In the genomic region with DNA sequence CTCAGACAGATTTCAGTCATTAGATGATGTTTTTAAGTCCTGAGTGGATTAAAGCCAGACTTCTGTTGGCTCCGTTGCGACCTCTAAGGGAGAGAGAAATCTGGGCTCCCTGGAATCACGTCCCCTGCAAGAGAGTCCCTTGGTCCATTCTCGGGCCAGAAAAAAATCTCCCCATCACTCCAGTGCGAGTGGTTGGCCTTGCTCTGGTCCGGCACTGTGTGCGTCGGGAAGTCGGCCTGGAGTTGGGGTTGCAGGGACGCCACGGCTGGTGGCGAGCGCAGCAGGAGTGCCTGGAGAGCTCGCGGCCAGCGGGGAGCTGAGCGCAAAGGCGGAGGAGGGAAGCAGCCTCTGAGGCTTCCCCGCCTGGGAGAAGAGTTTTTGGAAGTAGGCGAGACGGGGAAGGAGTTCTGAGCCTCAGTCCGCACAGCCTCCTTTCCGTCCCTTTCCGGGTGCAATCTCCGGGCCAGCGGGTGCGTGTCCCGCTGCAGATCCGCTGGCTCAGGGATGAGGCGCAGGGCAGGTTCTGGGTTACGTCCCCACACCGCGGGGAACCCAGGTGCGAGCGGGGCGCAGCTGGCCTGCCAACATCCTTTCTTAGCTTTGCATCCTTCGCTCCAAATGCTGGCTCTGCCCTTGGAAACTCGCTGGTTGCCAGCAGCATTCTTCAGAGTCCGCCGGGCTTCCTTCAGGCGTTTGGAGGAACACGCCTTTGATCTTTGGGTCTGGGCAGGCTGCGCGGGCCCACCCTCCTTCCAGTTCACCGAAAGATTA, we compare ENCODE assay signal across 10 cellular contexts. TPM values are rescaled to one million over a fixed set of nuclear protein-coding genes. Genes with fewer than 3 reads are reported as not detected.
DNase-seq lines count a peak whose midpoint lies in the region; FAIRE-seq and TF ChIP-seq lines count a peak whose summit lies in the region.
"Had no signal": no experiment of that assay in that cellular context is flagged by ENCODE, and none has a peak within 500 bp of the region (broad histone marks: within the 10 kb centered on the region; RNA-seq: fewer than 3 reads in every experiment).

No MANE protein-coding gene starts in this region.

- H3K27me3 ChIP-seq in iPS-20b (ENCODE audit: insufficient read depth, low read length) (peaks cover 84% of the 10 kb centered on the region), sigmoid colon (peaks cover 29 to 89% (median 60%) of the 10 kb centered on the region in 3 donors)

- WGBS in sigmoid colon, 2 donors, result 3 to 5% methylated on average over 45 of the region's 45 CpGs

- DNase-seq in GM03348 (ENCODE audit: low spot score) (peak; percentile 59), cardiac fibroblast (ENCODE audit: low read depth in 2 of 2) (peak; percentile 44 to 53), sigmoid colon (peak; percentile 73), cortex of kidney (lab: John Stamatoyannopoulos, UW) (no peak), foreskin melanocyte (no peak), frontal cortex (ENCODE audit: low spot score in 2 of 2) (no peak), NCI-H226 (no peak)
- DNase-seq: substantia nigra had no signal

- no peak overlapping the region for H3K27ac ChIP-seq in iPS-20b (ENCODE audit: low read length)
- peak overlapping the region; percentile 61 to 93 (median 82) for H3K27ac ChIP-seq in sigmoid colon

- H3K9ac ChIP-seq in iPS-20b (ENCODE audit: low read depth, low read length), result no peak overlapping the region

- H3K4me3 ChIP-seq in cardiac fibroblast (replicated peaks in 1 of 2; ENCODE audit: low read depth in 2 of 2, low read length in 2 of 2), result peak overlapping the region; percentile 22 to 35
- H3K4me3 ChIP-seq in iPS-20b (ENCODE audit: low read length), result peak overlapping the region; percentile 64
- peak overlapping the region in 3 of 4 donors; percentile 22 to 37 (median 30) for H3K4me3 ChIP-seq in sigmoid colon

- intact Hi-C loops in sigmoid colon (cut with DNase I), result no loop called here

- H3K4me1 ChIP-seq in iPS-20b (ENCODE audit: insufficient read depth, low read length) (peaks cover 1% of the 10 kb centered on the region; the same call in 1 of the 2 replicates), sigmoid colon (peaks cover 0 to 44% (median 28%) of the 10 kb centered on the region in 4 donors)

- no peak for FAIRE-seq in frontal cortex (lab: Jason Lieb, UNC)

- TF ChIP-seq EP300 in sigmoid colon (IDR thresholded peaks at IDR 0.05), result no peak

- TF ChIP-seq POLR2A in sigmoid colon (IDR thresholded peaks at IDR 0.05), result no peak

- TF ChIP-seq CTCF in cardiac fibroblast (IDR thresholded peaks at IDR 0.05; ENCODE audit: low read depth, low read length), result no peak
- no peak for TF ChIP-seq CTCF in sigmoid colon (IDR thresholded peaks at IDR 0.05)

- H3K36me3 ChIP-seq in iPS-20b (ENCODE audit: insufficient read depth, low read depth, low read length) (no peaks in the 10 kb centered on the region), sigmoid colon (no peaks in the 10 kb centered on the region)

- no peaks in the 10 kb centered on the region; the same call in 1 of the 2 replicates for H3K9me3 ChIP-seq in iPS-20b (ENCODE audit: insufficient read depth, low read depth, low read length)
- H3K9me3 ChIP-seq in sigmoid colon, result no peaks in the 10 kb centered on the region

RNA-seq across cellular contexts. Expression of a gene that starts 6.8 kb away (rescaled TPM):
- total RNA-seq in sigmoid colon, result 10 to 100 TPM; 16.3 to 24.5 (median 21.3) TPM
- polyA plus RNA-seq in sigmoid colon, result 10 to 100 TPM in 1 of 3 donors, 1 to 10 TPM in 2; 3.1 to 10.8 (median 6.0) TPM
- not detected for total RNA-seq in frontal cortex
- total RNA-seq: dermis microvascular lymphatic vessel endothelial cell had no signal

RNA-seq across cellular contexts. Expression of a gene that starts 57.3 kb away (rescaled TPM):
- 10 to 100 TPM in 1 of 4 donors, 1 to 10 TPM in 3; 6.6 to 13.2 (median 8.4) TPM for total RNA-seq in sigmoid colon
- 10 to 100 TPM; 22.8 to 26.4 (median 26.2) TPM for polyA plus RNA-seq in sigmoid colon
- 29.3 TPM for total RNA-seq in frontal cortex

Comparison
In these comparisons a context has a peak if more than half of its experiments do, and no peak if none do; other contexts are left out.
1. DNase-seq: peak in GM03348 (single experiment), cardiac fibroblast (2 of 2) and sigmoid colon (single experiment); none in cortex of kidney (single experiment), foreskin melanocyte (single experiment), frontal cortex (0 of 2) and NCI-H226 (single experiment).
2. RNA of a gene that starts 6.8 kb away (total RNA-seq): 16.3 to 24.5 TPM in sigmoid colon; not detected in frontal cortex (single experiment); every median in the first group is over 10 times any median in the second.
3. Peak in every context shown above with its lines, with median percentiles within 50 percentile points of each other: H3K4me3 ChIP-seq.